In the genomic region with DNA sequence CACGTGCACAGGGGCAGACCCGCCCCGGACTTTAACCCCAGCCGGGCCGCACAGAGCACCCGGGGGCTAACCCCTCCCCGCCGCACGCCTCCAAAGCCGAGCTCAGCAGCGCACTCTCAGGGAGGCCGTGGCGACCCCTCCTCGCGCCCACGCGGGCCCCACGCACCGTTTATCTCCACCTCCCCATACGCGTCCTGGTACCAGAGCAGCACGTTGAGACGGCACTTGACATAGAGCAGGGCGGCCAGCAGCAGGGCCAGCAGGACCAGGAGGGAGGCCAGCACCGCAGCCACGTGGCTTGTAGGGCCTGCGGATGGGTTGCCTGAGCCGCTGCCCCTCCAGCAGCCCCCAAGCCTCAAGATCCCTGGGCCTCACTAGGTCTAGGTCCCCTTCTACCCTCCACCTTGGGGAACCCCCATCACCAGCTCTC, we compare ENCODE assay signal across 10 cellular contexts. TPM values are rescaled to one million over a fixed set of nuclear protein-coding genes. Genes with fewer than 3 reads are reported as not detected.
DNase-seq lines count a peak whose midpoint lies in the region; ATAC-seq and TF ChIP-seq lines count a peak whose summit lies in the region.
"Had no signal": no experiment of that assay in that cellular context is flagged by ENCODE, and none has a peak within 500 bp of the region (broad histone marks: within the 10 kb centered on the region; RNA-seq: fewer than 3 reads in every experiment).

No MANE protein-coding gene starts in this region.

- H3K79me2 ChIP-seq in hepatocyte = no peaks in the 10 kb centered on the region

- H3K27me3 Mint-ChIP-seq in activated naive CD4-positive, alpha-beta T cell treated with anti-CD3 and anti-CD28 coated beads, Interleukin-2, amount 10 ng/mL, durations not matched to agents 7 days and 5 days = no peaks in the 10 kb centered on the region
- no peaks in the 10 kb centered on the region for H3K27me3 Mint-ChIP-seq in osteocyte (ENCODE audit: unreplicated experiment)

- H3K9me2 ChIP-seq in hepatocyte (replicated peaks; ENCODE audit: insufficient read depth) = no peaks in the 10 kb centered on the region

- DNase-seq in activated naive CD4-positive, alpha-beta T cell treated with anti-CD3 and anti-CD28 coated beads, Interleukin-2, amount 10 ng/mL, durations not matched to agents 7 days and 5 days = no peak
- DNase-seq in activated naive CD4-positive, alpha-beta T cell treated with anti-CD3 and anti-CD28 coated beads, Interleukin-2, amount 50 U/mL, for 16 hours = no peak
- DNase-seq in Peyer's patch = no peak
- no peak for DNase-seq in hepatocyte (ENCODE audit: low spot score)
- DNase-seq in thoracic aorta (ENCODE audit: low spot score) = no peak
- DNase-seq in osteocyte (ENCODE audit: extremely low spot score, unreplicated experiment) = no peak
- DNase-seq: NCI-H524 had no signal

- H3K9me3 ChIP-seq in Peyer's patch (no peaks in the 10 kb centered on the region), hepatocyte (ENCODE audit: low read depth) (no peaks in the 10 kb centered on the region), thoracic aorta (no peaks in the 10 kb centered on the region)

- H3K4me1 ChIP-seq in Peyer's patch (peaks cover 5 to 21% (median 10%) of the 10 kb centered on the region in 4 donors), hepatocyte (ENCODE audit: insufficient read depth) (peaks cover 11% of the 10 kb centered on the region), thoracic aorta (ENCODE audit: control insufficient read depth in 1 of 2, low read depth in 2 of 2) (peaks cover 6 to 13% of the 10 kb centered on the region in 2 donors)

- ATAC-seq in thoracic aorta (ENCODE audit: insufficient number of reproducible peaks, low FRiP score, low read depth) (no peak), HG03108 (IDR thresholded peaks at IDR 0.05; ENCODE audit: unreplicated experiment) (no peak), GM21717 (IDR thresholded peaks at IDR 0.05; ENCODE audit: unreplicated experiment) (no peak)

- no peak overlapping the region for H2AFZ ChIP-seq in hepatocyte

- peak overlapping the region; percentile 73 for H3K27ac Mint-ChIP-seq in activated naive CD4-positive, alpha-beta T cell treated with anti-CD3 and anti-CD28 coated beads, Interleukin-2, amount 10 ng/mL, durations not matched to agents 7 days and 5 days
- no peak overlapping the region for H3K27ac Mint-ChIP-seq in osteocyte (ENCODE audit: unreplicated experiment)

- 95% methylated on average over 23 of the region's 28 CpGs for WGBS in hepatocyte (ENCODE audit: low lambda C conversion rate, missing lambda C conversion rate)

- CTCF ChIA-PET in activated naive CD4-positive, alpha-beta T cell treated with anti-CD3 and anti-CD28 coated beads, Interleukin-2, amount 10 ng/mL, durations not matched to agents 7 days and 5 days (lab: Charles Lee) = interaction anchor here (1.0 to 3.0 kb wide), 3 partner anchors 41 to 111 kb away, joined by 3 to 18 read pairs (median 6); a partner anchor contains a TSS

- H3K4me2 ChIP-seq in hepatocyte = peak overlapping the region; percentile 51

- H3K36me3 Mint-ChIP-seq in activated naive CD4-positive, alpha-beta T cell treated with anti-CD3 and anti-CD28 coated beads, Interleukin-2, amount 10 ng/mL, durations not matched to agents 7 days and 5 days = peaks cover 5% of the 10 kb centered on the region
- no peaks in the 10 kb centered on the region for H3K36me3 Mint-ChIP-seq in osteocyte (ENCODE audit: unreplicated experiment)

- H3K4me3 ChIP-seq in Peyer's patch (peak overlapping the region in 3 of 4 donors; percentile 24 to 55 (median 37)), hepatocyte (no peak overlapping the region), thoracic aorta (peak overlapping the region; percentile 57)

- H3K36me3 ChIP-seq in Peyer's patch (peaks cover 0 to 18% (median 0%) of the 10 kb centered on the region in 3 donors), hepatocyte (replicated peaks; ENCODE audit: insufficient read depth, low read depth) (no peaks in the 10 kb centered on the region), thoracic aorta (no peaks in the 10 kb centered on the region)

- H4K20me1 ChIP-seq in hepatocyte (ENCODE audit: insufficient read depth, poor library complexity, severe bottlenecking) = no peaks in the 10 kb centered on the region

- H3K4me3 Mint-ChIP-seq in activated naive CD4-positive, alpha-beta T cell treated with anti-CD3 and anti-CD28 coated beads, Interleukin-2, amount 10 ng/mL, durations not matched to agents 7 days and 5 days = no peak overlapping the region
- H3K4me3 Mint-ChIP-seq in osteocyte (ENCODE audit: unreplicated experiment) = no peak overlapping the region
- H3K4me3 Mint-ChIP-seq: activated T-cell treated with anti-CD3 and anti-CD28 coated beads, Interleukin-2, amount 50 U/mL, for 4 hours had no signal

- peaks cover 13% of the 10 kb centered on the region for H3K4me1 Mint-ChIP-seq in activated naive CD4-positive, alpha-beta T cell treated with anti-CD3 and anti-CD28 coated beads, Interleukin-2, amount 10 ng/mL, durations not matched to agents 7 days and 5 days
- H3K4me1 Mint-ChIP-seq in osteocyte (ENCODE audit: unreplicated experiment) = peaks cover 19% of the 10 kb centered on the region

- H3K9me3 Mint-ChIP-seq in activated naive CD4-positive, alpha-beta T cell treated with anti-CD3 and anti-CD28 coated beads, Interleukin-2, amount 10 ng/mL, durations not matched to agents 7 days and 5 days = no peaks in the 10 kb centered on the region
- no peaks in the 10 kb centered on the region for H3K9me3 Mint-ChIP-seq in osteocyte (ENCODE audit: unreplicated experiment)
- H3K9me3 Mint-ChIP-seq: activated T-cell treated with anti-CD3 and anti-CD28 coated beads, Interleukin-2, amount 50 U/mL, for 4 hours had no signal

- H3K27ac ChIP-seq in Peyer's patch = peak overlapping the region; percentile 55 to 88 (median 85)
- H3K27ac ChIP-seq in hepatocyte = no peak overlapping the region
- H3K27ac ChIP-seq in thoracic aorta = no peak overlapping the region

- no peak for TF ChIP-seq POLR2A in Peyer's patch (IDR thresholded peaks at IDR 0.05)

- H3K27me3 ChIP-seq in Peyer's patch (no peaks in the 10 kb centered on the region), hepatocyte (no peaks in the 10 kb centered on the region), thoracic aorta (replicated peaks; ENCODE audit: insufficient read depth) (no peaks in the 10 kb centered on the region)

- TF ChIP-seq CTCF in Peyer's patch (IDR thresholded peaks at IDR 0.05) (no peak), hepatocyte (IDR thresholded peaks at IDR 0.05; ENCODE audit: poor library complexity) (no peak), thoracic aorta (IDR thresholded peaks at IDR 0.05) (no peak), osteocyte (IDR thresholded peaks at IDR 0.05) (no peak)

RNA-seq across cellular contexts. Expression of a gene that starts 7.1 kb away (rescaled TPM):
- total RNA-seq in Peyer's patch (100 to 1,000 TPM in 3 of 4 donors, 10 to 100 TPM in 1; 82.3 to 143 (median 111) TPM), hepatocyte (42.4 and 52.1 TPM in 2 replicates), thoracic aorta (10 to 100 TPM; 24.9 to 36.8 TPM), osteocyte (27.0 and 28.0 TPM in 2 replicates)
- polyA plus RNA-seq in hepatocyte = 77.4 and 85.3 TPM in 2 replicates

RNA-seq across cellular contexts. Expression of a gene that starts 13.7 kb away (rescaled TPM):
- total RNA-seq in Peyer's patch (100 to 1,000 TPM in 3 of 4 donors, 10 to 100 TPM in 1; 95.7 to 254 (median 202) TPM), hepatocyte (55.6 and 62.1 TPM in 2 replicates), thoracic aorta (1 to 10 TPM; 2.0 to 5.9 TPM), osteocyte (0.40 and 0.50 TPM in 2 replicates)
- 89.5 and 91.3 TPM in 2 replicates for polyA plus RNA-seq in hepatocyte

RNA-seq across cellular contexts. Expression of a gene that starts 34.1 kb away (rescaled TPM):
- total RNA-seq in Peyer's patch = 100 to 1,000 TPM; 161 to 474 (median 254) TPM
- total RNA-seq in hepatocyte = 19.5 and 21.2 TPM in 2 replicates
- 34.9 and 35.7 TPM in 2 replicates for polyA plus RNA-seq in hepatocyte
- 1 to 10 TPM in 1 of 2 donors, under 1 TPM in 1; 0.68 to 2.7 TPM for total RNA-seq in thoracic aorta
- total RNA-seq in osteocyte = not detected in 2 replicates

RNA-seq across cellular contexts. Expression of a gene that starts 38.4 kb away (rescaled TPM):
- 10 to 100 TPM in 2 of 4 donors, 1 to 10 TPM in 2; 2.5 to 36.3 (median 9.3) TPM for total RNA-seq in Peyer's patch
- total RNA-seq in hepatocyte = 27.8 and 38.8 TPM in 2 replicates
- polyA plus RNA-seq in hepatocyte = 30.0 and 44.6 TPM in 2 replicates
- 1 to 10 TPM in 1 of 2 donors, under 1 TPM in 1; 0.78 to 3.7 TPM for total RNA-seq in thoracic aorta
- total RNA-seq in osteocyte = 61.0 and 63.3 TPM in 2 replicates

RNA-seq across cellular contexts. Expression of a gene that starts 42.4 kb away (rescaled TPM):
- total RNA-seq in Peyer's patch (10 to 100 TPM; 21.0 to 42.7 (median 31.7) TPM), hepatocyte (29.7 and 31.5 TPM in 2 replicates), thoracic aorta (10 to 100 TPM; 34.0 to 34.7 TPM), osteocyte (55.3 and 56.1 TPM in 2 replicates)
- polyA plus RNA-seq in hepatocyte = 50.6 and 50.8 TPM in 2 replicates

Comparison
In these comparisons a context has a peak if more than half of its experiments do, and no peak if none do; other contexts are left out.
1. H3K27ac ChIP-seq: peak in Peyer's patch (4 of 4); none in hepatocyte (single experiment) and thoracic aorta (0 of 2).